Comparison of ENCODE assay signal across 10 cellular contexts in genomic region chr2:190342601-190343000, GRCh38. TPM values are rescaled to one million over a fixed set of nuclear protein-coding genes. Genes with fewer than 3 reads are reported as not detected.
DNase-seq lines count a peak whose midpoint lies in the region; ATAC-seq, FAIRE-seq and TF ChIP-seq lines count a peak whose summit lies in the region.
"Had no signal": no experiment of that assay in that cellular context is flagged by ENCODE, and none has a peak within 500 bp of the region (broad histone marks: within the 10 kb centered on the region; RNA-seq: fewer than 3 reads in every experiment).

No MANE protein-coding gene starts in this region.

- H3K4me3 ChIP-seq in A549 (no peak overlapping the region), GM23248 (no peak overlapping the region), coronary artery (peak overlapping the region; percentile 95), neuronal stem cell (ENCODE audit: low read length in 2 of 2) (no peak overlapping the region)

- H3K27me3 ChIP-seq in GM23248 (replicated peaks; ENCODE audit: insufficient read depth): no peaks in the 10 kb centered on the region
- H3K27me3 ChIP-seq in neuronal stem cell (ENCODE audit: control insufficient read depth in 3 of 3, insufficient read depth in 3 of 3, low read depth in 1 of 3, low read length in 3 of 3): peaks cover 0 to 4% (median 2%) of the 10 kb centered on the region in 3 experiments

- H3K4me2 ChIP-seq in A549: peak overlapping the region; percentile 87
- H3K4me2 ChIP-seq in GM23248 (ENCODE audit: unreplicated experiment): no peak overlapping the region
- no peak overlapping the region for H3K4me2 ChIP-seq in neuronal stem cell (ENCODE audit: insufficient read depth, low read length, poor library complexity, severe bottlenecking)

- CTCF ChIA-PET in A549 (lab: Yijun Ruan, JAX): interaction anchor here (1.2 kb wide), 1 partner anchor 23 kb away, joined by 3 read pairs; the partner anchor contains the start of gene HIBCH

- TF ChIP-seq CTCF in A549 (IDR thresholded peaks at IDR 0.05) (no peak), coronary artery (IDR thresholded peaks at IDR 0.05) (no peak)

- no peak for TF ChIP-seq POLR2A in A549 (IDR thresholded peaks at IDR 0.05; ENCODE audit: low read length)

- peak overlapping the region; percentile 47 for H2AK5ac ChIP-seq in neuronal stem cell (ENCODE audit: low read depth, low read length)

- no peak for TF ChIP-seq RAD21 in A549 (conservative IDR thresholded peaks at IDR 0.05 in 1 of 2, IDR thresholded peaks at IDR 0.05 in 1 of 2)

- H2BK12ac ChIP-seq in neuronal stem cell (ENCODE audit: low read length): no peak overlapping the region

- peaks cover 34% of the 10 kb centered on the region for H3K79me2 ChIP-seq in GM23248 (ENCODE audit: insufficient read depth)

- H3K14ac ChIP-seq in neuronal stem cell (ENCODE audit: low read length): no peak overlapping the region

- no peak overlapping the region for H2BK5ac ChIP-seq in neuronal stem cell (ENCODE audit: low read length)

- no peak overlapping the region for H2BK120ac ChIP-seq in neuronal stem cell (ENCODE audit: low read depth, low read length)

- ATAC-seq in A549: no peak
- no peak for ATAC-seq in GM21447 (IDR thresholded peaks at IDR 0.05; ENCODE audit: unreplicated experiment)

- H3K9ac ChIP-seq in GM23248 (no peak overlapping the region), neuronal stem cell (ENCODE audit: low read depth, low read length, poor library complexity) (no peak overlapping the region)

- H3F3A ChIP-seq in GM23248 (ENCODE audit: insufficient read depth): peaks cover 7% of the 10 kb centered on the region

- no peaks in the 10 kb centered on the region for H4K20me1 ChIP-seq in GM23248 (ENCODE audit: insufficient read depth)

- H4K8ac ChIP-seq in neuronal stem cell (ENCODE audit: low read depth, low read length): no peak overlapping the region

- no peaks in the 10 kb centered on the region for H3K79me1 ChIP-seq in neuronal stem cell (ENCODE audit: low read depth, low read length)

- H3K18ac ChIP-seq in neuronal stem cell (ENCODE audit: low read length): no peak overlapping the region

- DNase-seq in A549 (ENCODE audit: low read depth in 1 of 2, low spot score in 1 of 2): no peak
- DNase-seq in GM23248: peak; percentile 32
- DNase-seq in coronary artery (ENCODE audit: low spot score): no peak
- no peak for DNase-seq in neuronal stem cell (ENCODE audit: low spot score)
- no peak for DNase-seq in HuH-7.5 (ENCODE audit: low spot score)
- DNase-seq in NCI-H526 treated with DMSO at 0.1 percent for 48 hours (lab: John Stamatoyannopoulos, UW): no peak
- DNase-seq in COLO829 (ENCODE audit: low spot score): no peak
- DNase-seq: activated naive CD8-positive, alpha-beta T cell treated with anti-CD3 and anti-CD28 coated beads, Interleukin-2, amount 10 ng/mL, durations not matched to agents 7 days and 5 days; OCI-M1 had no signal

- FAIRE-seq in A549 (lab: Jason Lieb, UNC): no peak

- WGBS in A549 (ENCODE audit: missing lambda C conversion rate): 75% methylated on average over 5 of the region's 5 CpGs
- WGBS in GM23248 (ENCODE audit: low coverage in 1 of 2, low lambda C conversion rate in 2 of 2, missing lambda C conversion rate in 2 of 2), 2 experiments: 34 to 40% methylated on average over 5 of the region's 5 CpGs
- WGBS in neuronal stem cell (ENCODE audit: extremely low coverage in 2 of 2, insufficient read length in 2 of 2, insufficient replicate concordance in 1 of 2), 2 donors: no CpG with 5 or more reads among the region's 5 CpGs

- in situ Hi-C loops in GM23248 (cut with MboI): no loop called here

- H3K4ac ChIP-seq in neuronal stem cell (ENCODE audit: low read length): no peak overlapping the region

- TF ChIP-seq EP300 in A549 (IDR thresholded peaks at IDR 0.05): no peak

- H2BK15ac ChIP-seq in neuronal stem cell (ENCODE audit: low read length): no peak overlapping the region

- H4K91ac ChIP-seq in neuronal stem cell (ENCODE audit: low read depth, low read length, poor library complexity): no peak overlapping the region

- POLR2A ChIA-PET in A549 (lab: Yijun Ruan, JAX): interaction anchor here (1.3 kb wide), 1 partner anchor 23 kb away, joined by 4 read pairs; the partner anchor contains the start of gene HIBCH

- H3K4me1 ChIP-seq in A549 (peaks cover 30% of the 10 kb centered on the region), GM23248 (ENCODE audit: insufficient read depth) (peaks cover 14% of the 10 kb centered on the region), neuronal stem cell (ENCODE audit: control insufficient read depth in 2 of 2, insufficient read depth in 1 of 2, low read depth in 1 of 2, low read length in 2 of 2) (peaks cover 4 to 7% of the 10 kb centered on the region in 2 donors)

- no peak overlapping the region for H3K23ac ChIP-seq in neuronal stem cell (ENCODE audit: low read depth, low read length, poor library complexity)

- peak overlapping the region; percentile 4 to 95; a peak in 4 of 6 replicates for H3K27ac ChIP-seq in A549
- no peak overlapping the region for H3K27ac ChIP-seq in GM23248
- peak overlapping the region; percentile 87 to 97 for H3K27ac ChIP-seq in coronary artery
- H3K27ac ChIP-seq in neuronal stem cell (replicated peaks; ENCODE audit: low read length): no peak overlapping the region

- H3K9me2 ChIP-seq in GM23248 (ENCODE audit: insufficient read depth): no peaks in the 10 kb centered on the region

- H3K36me3 ChIP-seq in GM23248 (ENCODE audit: low read depth) (no peaks in the 10 kb centered on the region), neuronal stem cell (replicated peaks in 1 of 2; ENCODE audit: control insufficient read depth in 2 of 2, insufficient read depth in 2 of 2, low read length in 2 of 2) (no peaks in the 10 kb centered on the region)

- H3K9me3 ChIP-seq in A549 (no peaks in the 10 kb centered on the region), GM23248 (ENCODE audit: low read depth) (no peaks in the 10 kb centered on the region), neuronal stem cell (replicated peaks in 1 of 2; ENCODE audit: control insufficient read depth in 2 of 2, insufficient read depth in 1 of 2, low read depth in 1 of 2, low read length in 2 of 2) (no peaks in the 10 kb centered on the region)

- H2AFZ ChIP-seq in GM23248: no peak overlapping the region
- peak overlapping the region; percentile 67 for H2AFZ ChIP-seq in neuronal stem cell (ENCODE audit: low read length)

TF ChIP-seq in A549, 52 proteins besides CTCF, POLR2A, EP300 and RAD21:
- TF ChIP-seq HOXB13 (CRISPR knock-in tag; IDR thresholded peaks at IDR 0.05; ENCODE audit: low read depth) (no peak), POLR2AphosphoS2 (conservative IDR thresholded peaks at IDR 0.05; ENCODE audit: low read length) (no peak), NPAS2 (CRISPR knock-in tag; IDR thresholded peaks at IDR 0.05; ENCODE audit: borderline replicate concordance) (no peak), TP53 (CRISPR knock-in tag; IDR thresholded peaks at IDR 0.05) (no peak), ZFP36 (IDR thresholded peaks at IDR 0.05; ENCODE audit: borderline replicate concordance, partially characterized antibody) (no peak), CHD4 (IDR thresholded peaks at IDR 0.05; ENCODE audit: borderline replicate concordance) (no peak), HDAC2 (IDR thresholded peaks at IDR 0.05) (no peak), ZC3H11A (IDR thresholded peaks at IDR 0.05) (no peak), EHMT2 (IDR thresholded peaks at IDR 0.05; ENCODE audit: low read depth) (no peak), KDM1A (IDR thresholded peaks at IDR 0.05; ENCODE audit: low read depth) (no peak), CBX8 (IDR thresholded peaks at IDR 0.05) (no peak), HOXB5 (CRISPR knock-in tag; IDR thresholded peaks at IDR 0.05) (no peak), HEYL (CRISPR knock-in tag; IDR thresholded peaks at IDR 0.05) (no peak)
- TF ChIP-seq, protein P1, sequence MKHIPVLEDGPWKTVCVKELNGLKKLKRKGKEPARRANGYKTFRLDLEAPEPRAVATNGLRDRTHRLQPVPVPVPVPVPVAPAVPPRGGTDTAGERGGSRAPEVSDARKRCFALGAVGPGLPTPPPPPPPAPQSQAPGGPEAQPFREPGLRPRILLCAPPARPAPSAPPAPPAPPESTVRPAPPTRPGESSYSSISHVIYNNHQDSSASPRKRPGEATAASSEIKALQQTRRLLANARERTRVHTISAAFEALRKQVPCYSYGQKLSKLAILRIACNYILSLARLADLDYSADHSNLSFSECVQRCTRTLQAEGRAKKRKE (CRISPR knock-in tag; IDR thresholded peaks at IDR 0.05; ENCODE audit: low read depth): no peak
- TF ChIP-seq, protein P2, sequence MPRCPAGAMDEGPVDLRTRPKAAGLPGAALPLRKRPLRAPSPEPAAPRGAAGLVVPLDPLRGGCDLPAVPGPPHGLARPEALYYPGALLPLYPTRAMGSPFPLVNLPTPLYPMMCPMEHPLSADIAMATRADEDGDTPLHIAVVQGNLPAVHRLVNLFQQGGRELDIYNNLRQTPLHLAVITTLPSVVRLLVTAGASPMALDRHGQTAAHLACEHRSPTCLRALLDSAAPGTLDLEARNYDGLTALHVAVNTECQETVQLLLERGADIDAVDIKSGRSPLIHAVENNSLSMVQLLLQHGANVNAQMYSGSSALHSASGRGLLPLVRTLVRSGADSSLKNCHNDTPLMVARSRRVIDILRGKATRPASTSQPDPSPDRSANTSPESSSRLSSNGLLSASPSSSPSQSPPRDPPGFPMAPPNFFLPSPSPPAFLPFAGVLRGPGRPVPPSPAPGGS (IDR thresholded peaks at IDR 0.05): no peak
TF ChIP-seq in A549: peak in this region for 0.

RNA-seq across cellular contexts. Expression of gene INPP1, which starts 0.8 kb away (rescaled TPM):
- polyA plus RNA-seq in A549 (2011; rRNA removed) (12.8 and 14.6 TPM in 2 replicates), A549 (2017; fragmentation: RNase III; extraction: RNeasy Plus Mini Kit Qiagen cat#74134 plus additional on column Dnase treatment) (15.9 to 19.9 TPM (median 18.4 TPM) in 3 replicates), GM23248 (2016; fragmentation: Nextera tagmentation; extraction: Ambion mirVana) (28.7 and 29.6 TPM in 2 replicates)
- 4.5 and 7.8 TPM in 2 replicates for polyA plus RNA-seq in A549 (2012; cell fraction: cytosol; rRNA removed)
- polyA plus RNA-seq in A549 (2012; cell fraction: nucleus; rRNA removed): 4.2 and 5.3 TPM in 2 replicates
- 5.3 and 8.2 TPM in 2 replicates for polyA minus RNA-seq in A549 (2011; rRNA and poly(A)+ RNA removed)
- total RNA-seq in GM23248 (2014; rRNA removed; shearing (Covaris generic)): 4.2 and 7.1 TPM in 2 replicates
- 3.9 TPM for polyA plus RNA-seq in neuronal stem cell (2013, experiment 1 of 2)
- 3.7 TPM for polyA plus RNA-seq in neuronal stem cell (2013, experiment 2 of 2)

RNA-seq across cellular contexts. Expression of gene HIBCH, which starts 23.0 kb away (rescaled TPM):
- polyA plus RNA-seq in A549 (2011; rRNA removed) (17.6 and 26.9 TPM in 2 replicates), A549 (2017; fragmentation: RNase III; extraction: RNeasy Plus Mini Kit Qiagen cat#74134 plus additional on column Dnase treatment) (21.8 to 21.9 TPM (median 21.8 TPM) in 3 replicates), GM23248 (2016; fragmentation: Nextera tagmentation; extraction: Ambion mirVana) (28.9 and 29.0 TPM in 2 replicates)
- polyA plus RNA-seq in A549 (2012; cell fraction: cytosol; rRNA removed): 6.0 and 7.2 TPM in 2 replicates
- polyA plus RNA-seq in A549 (2012; cell fraction: nucleus; rRNA removed): 3.4 and 5.5 TPM in 2 replicates
- 10.5 and 10.9 TPM in 2 replicates for polyA minus RNA-seq in A549 (2011; rRNA and poly(A)+ RNA removed)
- total RNA-seq in GM23248 (2014; rRNA removed; shearing (Covaris generic)): 10.4 and 12.0 TPM in 2 replicates
- polyA plus RNA-seq in neuronal stem cell (2013, experiment 1 of 2): 36.0 TPM
- polyA plus RNA-seq in neuronal stem cell (2013, experiment 2 of 2): 37.8 TPM

Comparison
In these comparisons a context has a peak if more than half of its experiments do, and no peak if none do; other contexts are left out.
1. H3K27ac ChIP-seq: peak in A549 (2 of 2) and coronary artery (2 of 2); none in GM23248 (single experiment) and neuronal stem cell (single experiment).